In genomic region chr14:96599076-96599475, GRCh38 we compare ENCODE assay signal across 2 cellular contexts.
TF ChIP-seq lines count a peak whose summit lies in the region.

No MANE protein-coding gene starts in this region.

TF ChIP-seq in SK-N-SH, 30 proteins besides CTCF, POLR2A, EP300 and RAD21:
- TF ChIP-seq GATA2 (CRISPR knock-in tag; IDR thresholded peaks at IDR 0.05) (no peak), RCOR1 (IDR thresholded peaks at IDR 0.05; ENCODE audit: low read length) (no peak), TAF1 (IDR thresholded peaks at IDR 0.05; ENCODE audit: borderline replicate concordance, low read depth, low read length) (no peak), USF1 (IDR thresholded peaks at IDR 0.05; ENCODE audit: borderline replicate concordance, low read depth) (no peak), YY1 (IDR thresholded peaks at IDR 0.05; ENCODE audit: low read depth) (no peak), FOSL2 (IDR thresholded peaks at IDR 0.05; ENCODE audit: borderline replicate concordance, low read depth) (no peak), ELF1 (IDR thresholded peaks at IDR 0.05) (no peak)
TF ChIP-seq in SK-N-SH: peak in this region for 0.

TF ChIP-seq in SK-N-SH treated with all-trans-retinoic acid at 6 μM for 48 hours, 23 proteins besides CTCF, POLR2A, EP300 and RAD21:
- no peak for TF ChIP-seq SNAI2 (CRISPR knock-in tag; IDR thresholded peaks at IDR 0.05)
- TF ChIP-seq, protein P1, sequence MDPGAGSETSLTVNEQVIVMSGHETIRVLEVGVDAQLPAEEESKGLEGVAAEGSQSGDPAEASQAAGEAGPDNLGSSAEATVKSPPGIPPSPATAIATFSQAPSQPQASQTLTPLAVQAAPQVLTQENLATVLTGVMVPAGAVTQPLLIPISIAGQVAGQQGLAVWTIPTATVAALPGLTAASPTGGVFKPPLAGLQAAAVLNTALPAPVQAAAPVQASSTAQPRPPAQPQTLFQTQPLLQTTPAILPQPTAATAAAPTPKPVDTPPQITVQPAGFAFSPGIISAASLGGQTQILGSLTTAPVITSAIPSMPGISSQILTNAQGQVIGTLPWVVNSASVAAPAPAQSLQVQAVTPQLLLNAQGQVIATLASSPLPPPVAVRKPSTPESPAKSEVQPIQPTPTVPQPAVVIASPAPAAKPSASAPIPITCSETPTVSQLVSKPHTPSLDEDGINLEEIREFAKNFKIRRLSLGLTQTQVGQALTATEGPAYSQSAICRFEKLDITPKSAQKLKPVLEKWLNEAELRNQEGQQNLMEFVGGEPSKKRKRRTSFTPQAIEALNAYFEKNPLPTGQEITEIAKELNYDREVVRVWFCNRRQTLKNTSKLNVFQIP (CRISPR knock-in tag; IDR thresholded peaks at IDR 0.05; ENCODE audit: borderline replicate concordance, low read depth) = no peak
- no peak for TF ChIP-seq ESRRG (CRISPR knock-in tag; IDR thresholded peaks at IDR 0.05)
- TF ChIP-seq ZFP30 (CRISPR knock-in tag; IDR thresholded peaks at IDR 0.05) = no peak
- no peak for TF ChIP-seq TCF4 (CRISPR knock-in tag; IDR thresholded peaks at IDR 0.05; ENCODE audit: borderline replicate concordance)
- no peak for TF ChIP-seq RARB (CRISPR knock-in tag; IDR thresholded peaks at IDR 0.05)
- no peak for TF ChIP-seq GLIS3 (CRISPR knock-in tag; IDR thresholded peaks at IDR 0.05)
- no peak for TF ChIP-seq ZNF70 (CRISPR knock-in tag; IDR thresholded peaks at IDR 0.05)
- no peak for TF ChIP-seq TOX (CRISPR knock-in tag; IDR thresholded peaks at IDR 0.05; ENCODE audit: borderline replicate concordance)
- TF ChIP-seq PPARA (CRISPR knock-in tag; IDR thresholded peaks at IDR 0.05; ENCODE audit: borderline replicate concordance) = no peak
- TF ChIP-seq ISL1 (CRISPR knock-in tag; IDR thresholded peaks at IDR 0.05) = no peak
- no peak for TF ChIP-seq CREB5 (CRISPR knock-in tag; IDR thresholded peaks at IDR 0.05; ENCODE audit: low read depth)
- TF ChIP-seq ZC3H10 (CRISPR knock-in tag; IDR thresholded peaks at IDR 0.05) = no peak
- no peak for TF ChIP-seq CSDC2 (CRISPR knock-in tag; IDR thresholded peaks at IDR 0.05)
TF ChIP-seq in SK-N-SH treated with all-trans-retinoic acid at 6 μM for 48 hours: peak in this region for 0.
